1 cellular context compared by ENCODE assay signal in genomic region chr4:69849297-69849696, GRCh38.
TF ChIP-seq lines count a peak whose summit lies in the region.

No MANE protein-coding gene starts in this region.

TF ChIP-seq in SK-N-SH, 30 proteins besides CTCF, POLR2A, EP300 and RAD21 (continued from another document):
- no peak for TF ChIP-seq GATA2 (CRISPR knock-in tag; IDR thresholded peaks at IDR 0.05)
